12 cellular contexts compared by ENCODE assay signal in genomic region chr1:193270996-193271395, GRCh38.
DNase-seq lines count a peak whose midpoint lies in the region; ATAC-seq and TF ChIP-seq lines count a peak whose summit lies in the region.
"Had no signal": no experiment of that assay in that cellular context is flagged by ENCODE, and none has a peak within 500 bp of the region (broad histone marks: within the 10 kb centered on the region; RNA-seq: fewer than 3 reads in every experiment).

No MANE protein-coding gene starts in this region.

- H3K4me3 Mint-ChIP-seq in activated CD4-positive, alpha-beta memory T cell treated with anti-CD3 and anti-CD28 coated beads, Interleukin-2, amount 10 ng/mL, durations not matched to agents 7 days and 5 days, result no peak overlapping the region
- H3K4me3 Mint-ChIP-seq: T-helper 1 cell treated with Interleukin-12 subunit alpha and Interleukin-12 subunit beta and Interleukin-4 antibody, amounts not matched to agents 30 μg/mL and 1 μg/mL, for 36 hours had no signal

- H3K9me3 ChIP-seq in MM.1S (replicated peaks; ENCODE audit: insufficient read depth, low read length), result no peaks in the 10 kb centered on the region
- no peaks in the 10 kb centered on the region for H3K9me3 ChIP-seq in smooth muscle cell (replicated peaks; ENCODE audit: low read depth)

- H3K4me2 ChIP-seq in MM.1S (ENCODE audit: low read depth, low read length), result peak overlapping the region; percentile 20; the same call in 1 of the 2 replicates
- H3K4me2 ChIP-seq in smooth muscle cell, result no peak overlapping the region

- peaks cover 54% of the 10 kb centered on the region for H3K36me3 Mint-ChIP-seq in activated CD4-positive, alpha-beta memory T cell treated with anti-CD3 and anti-CD28 coated beads, Interleukin-2, amount 10 ng/mL, durations not matched to agents 7 days and 5 days (ENCODE audit: low read depth)

- no peak overlapping the region for H3K9ac ChIP-seq in MM.1S (ENCODE audit: low read length)
- no peak overlapping the region for H3K9ac ChIP-seq in smooth muscle cell (ENCODE audit: low read depth)

- H2AFZ ChIP-seq in MM.1S (ENCODE audit: low read length) (no peak overlapping the region), smooth muscle cell (ENCODE audit: low read depth) (no peak overlapping the region)

- no peaks in the 10 kb centered on the region for H3K27me3 ChIP-seq in MM.1S (replicated peaks; ENCODE audit: insufficient read depth, low read length)
- no peaks in the 10 kb centered on the region for H3K27me3 ChIP-seq in smooth muscle cell (ENCODE audit: low read depth)

- no peaks in the 10 kb centered on the region for H3K27me3 Mint-ChIP-seq in activated CD4-positive, alpha-beta memory T cell treated with anti-CD3 and anti-CD28 coated beads, Interleukin-2, amount 10 ng/mL, durations not matched to agents 7 days and 5 days

- peaks cover 3% of the 10 kb centered on the region; the same call in 1 of the 2 replicates for H3F3A ChIP-seq in MM.1S (ENCODE audit: insufficient read depth, low read length)
- no peaks in the 10 kb centered on the region for H3F3A ChIP-seq in smooth muscle cell (ENCODE audit: low read depth)

- POLR2A ChIA-PET in activated CD4-positive, alpha-beta memory T cell treated with anti-CD3 and anti-CD28 coated beads, Interleukin-2, amount 10 ng/mL, durations not matched to agents 7 days and 5 days (lab: Charles Lee), result interaction anchor here (1.6 kb wide), 1 partner anchor 85 kb away, joined by 3 read pairs; the partner anchor contains the start of gene B3GALT2

- intact Hi-C loops in left colon (cut with DNase I, micrococcal nuclease), result no loop called here

- WGBS in smooth muscle cell (ENCODE audit: low lambda C conversion rate), result 67% methylated on average over 2 of the region's 2 CpGs

- H3K4me3 ChIP-seq in MM.1S (ENCODE audit: low read length) (no peak overlapping the region), smooth muscle cell (no peak overlapping the region)

- TF ChIP-seq CTCF in MM.1S (IDR thresholded peaks at IDR 0.05; ENCODE audit: low read length) (no peak), smooth muscle cell (IDR thresholded peaks at IDR 0.05; ENCODE audit: borderline replicate concordance, insufficient read depth, poor library complexity, severe bottlenecking) (no peak)

- H3K27ac ChIP-seq in MM.1S (ENCODE audit: low read length) (peak overlapping the region; percentile 63; the same call in 1 of the 2 replicates), smooth muscle cell (ENCODE audit: low read depth) (peak overlapping the region; percentile 39)

- ATAC-seq in GM19324 (IDR thresholded peaks at IDR 0.05; ENCODE audit: low FRiP score, unreplicated experiment), result peak; percentile 95
- ATAC-seq in HG02870 (IDR thresholded peaks at IDR 0.05; ENCODE audit: unreplicated experiment), result peak; percentile 95
- no peak for ATAC-seq in left colon

- H3K27ac Mint-ChIP-seq in activated CD4-positive, alpha-beta memory T cell treated with anti-CD3 and anti-CD28 coated beads, Interleukin-2, amount 10 ng/mL, durations not matched to agents 7 days and 5 days, result no peak overlapping the region
- H3K27ac Mint-ChIP-seq: T-helper 1 cell treated with Interleukin-12 subunit alpha and Interleukin-12 subunit beta and Interleukin-4 antibody, amounts not matched to agents 30 μg/mL and 1 μg/mL, for 36 hours had no signal

- H3K4me1 ChIP-seq in MM.1S (ENCODE audit: low read length) (peaks cover 25% of the 10 kb centered on the region), smooth muscle cell (ENCODE audit: low read depth) (no peaks in the 10 kb centered on the region)

- no peaks in the 10 kb centered on the region; the same call in 1 of the 2 replicates for H3K9me2 ChIP-seq in MM.1S (replicated peaks; ENCODE audit: insufficient read depth, low read length)

- no peaks in the 10 kb centered on the region for H3K36me3 ChIP-seq in MM.1S (replicated peaks; ENCODE audit: insufficient read depth, low read length)
- no peaks in the 10 kb centered on the region for H3K36me3 ChIP-seq in smooth muscle cell (ENCODE audit: low read depth)

- CTCF ChIA-PET in activated CD4-positive, alpha-beta memory T cell treated with anti-CD3 and anti-CD28 coated beads, Interleukin-2, amount 10 ng/mL, durations not matched to agents 7 days and 5 days (lab: Charles Lee), result no interaction called here

- H3K79me2 ChIP-seq in MM.1S (ENCODE audit: low read length) (no peaks in the 10 kb centered on the region), smooth muscle cell (ENCODE audit: low read depth) (no peaks in the 10 kb centered on the region)

- no peaks in the 10 kb centered on the region for H4K20me1 ChIP-seq in MM.1S (ENCODE audit: insufficient read depth, low read length)
- H4K20me1 ChIP-seq in smooth muscle cell (ENCODE audit: low read depth), result no peaks in the 10 kb centered on the region

- H3K9me3 Mint-ChIP-seq in activated CD4-positive, alpha-beta memory T cell treated with anti-CD3 and anti-CD28 coated beads, Interleukin-2, amount 10 ng/mL, durations not matched to agents 7 days and 5 days, result peaks cover 21% of the 10 kb centered on the region

- peaks cover 5% of the 10 kb centered on the region for H3K4me1 Mint-ChIP-seq in activated CD4-positive, alpha-beta memory T cell treated with anti-CD3 and anti-CD28 coated beads, Interleukin-2, amount 10 ng/mL, durations not matched to agents 7 days and 5 days

- DNase-seq in MM.1S (peak; percentile 81), smooth muscle cell (lab: John Stamatoyannopoulos, UW; ENCODE audit: unreplicated experiment) (no peak), left colon (no peak), activated gamma-delta T cell treated with Interleukin-2 at 50 U/mL for 16 hours (no peak), kidney glomerular epithelial cell (lab: John Stamatoyannopoulos, UW) (no peak)
- no peak for DNase-seq in activated CD4-positive, alpha-beta memory T cell treated with anti-CD3 and anti-CD28 coated beads, Interleukin-2, amount 10 ng/mL, durations not matched to agents 7 days and 5 days
- DNase-seq: glutamatergic neuron, NCI-H2029 treated with DMSO at 0.1 percent for 48 hours, occipital lobe had no signal
